ENCODE assay signal across 17 cellular contexts in genomic region chr1:156001682-156002171, GRCh38. TPM values are rescaled to one million over a fixed set of nuclear protein-coding genes. Genes with fewer than 3 reads are reported as not detected.
A peak's percentile ranks its signal among the peaks of the same experiment; 100 is the strongest.
DNase-seq lines count a peak whose midpoint lies in the region; ATAC-seq, FAIRE-seq and TF ChIP-seq lines count a peak whose summit lies in the region.
"Had no signal": no experiment of that assay in that cellular context is flagged by ENCODE, and none has a peak within 500 bp of the region (broad histone marks: within the 10 kb centered on the region; RNA-seq: fewer than 3 reads in every experiment).

No MANE protein-coding gene starts in this region.

- H3K4me3 ChIP-seq in ACC112 (ENCODE audit: low read depth, low read length) = no peak overlapping the region
- no peak overlapping the region for H3K4me3 ChIP-seq in mucosa of descending colon
- H3K4me3 ChIP-seq: skin epidermis had no signal

- peaks cover 4% of the 10 kb centered on the region for H3K4me1 Mint-ChIP-seq in brain

- H3K27me3 Mint-ChIP-seq in brain = peaks cover 4% of the 10 kb centered on the region
- H3K27me3 Mint-ChIP-seq: activated naive CD4-positive, alpha-beta T cell treated with anti-CD3 and anti-CD28 coated beads, Interleukin-2, amount 50 U/mL, for 24 hours had no signal

- intact Hi-C loops in mucosa of descending colon (cut with DNase I, micrococcal nuclease) = no loop called here

- H3K27me3 ChIP-seq in ACC112 (ENCODE audit: insufficient read depth, low read length) = no peaks in the 10 kb centered on the region

- H3K27ac ChIP-seq in ACC112 (ENCODE audit: low read depth, low read length) = no peak overlapping the region

- H3K36me3 ChIP-seq in ACC112 (ENCODE audit: insufficient read depth, low read length) (no peaks in the 10 kb centered on the region), mucosa of descending colon (ENCODE audit: low read depth) (no peaks in the 10 kb centered on the region)

- no peak for FAIRE-seq in frontal cortex (lab: Jason Lieb, UNC)
- FAIRE-seq: endometrium, G401.6, urothelium cell line had no signal

- peak overlapping the region; percentile 44 for H2AFZ ChIP-seq in ACC112 (ENCODE audit: low read length, unreplicated experiment)

- peak overlapping the region in 3 of 5 experiments; percentile 10 to 41 (median 11) for H3K27ac Mint-ChIP-seq in brain
- H3K27ac Mint-ChIP-seq: activated naive CD4-positive, alpha-beta T cell treated with anti-CD3 and anti-CD28 coated beads, Interleukin-2, amount 50 U/mL, for 24 hours had no signal

- DNase-seq in MV-4-11 (lab: John Stamatoyannopoulos, UW) = peak; percentile 50
- DNase-seq in mucosa of descending colon = peak in 2 of 3 donors; percentile 41 to 64
- no peak for DNase-seq in NCI-H146 treated with DMSO at 0.1 percent for 48 hours (lab: John Stamatoyannopoulos, UW; ENCODE audit: unreplicated experiment)
- no peak for DNase-seq in frontal cortex (ENCODE audit: low spot score in 2 of 2)
- no peak for DNase-seq in inferior parietal cortex (ENCODE audit: extremely low spot score)
- DNase-seq: C1 segment of cervical spinal cord, hypothalamus, NCI-H187 treated with DMSO at 0.1 percent for 48 hours had no signal

- no peak for TF ChIP-seq POLR2A in GM18505 (IDR thresholded peaks at IDR 0.05; ENCODE audit: borderline replicate concordance, extremely low read depth, insufficient read depth, insufficient read length)

- H3K9me3 Mint-ChIP-seq in brain = no peaks in the 10 kb centered on the region
- H3K9me3 Mint-ChIP-seq: activated naive CD4-positive, alpha-beta T cell treated with anti-CD3 and anti-CD28 coated beads, Interleukin-2, amount 50 U/mL, for 24 hours had no signal

- H3K79me2 ChIP-seq in ACC112 (ENCODE audit: control insufficient read depth, insufficient read depth, low read length, unreplicated experiment) = no peaks in the 10 kb centered on the region

- peaks cover 3% of the 10 kb centered on the region for H3K4me1 ChIP-seq in ACC112 (ENCODE audit: control insufficient read depth, insufficient read depth, low read length, unreplicated experiment)
- H3K4me1 ChIP-seq in mucosa of descending colon (ENCODE audit: low read depth) = peaks cover 6% of the 10 kb centered on the region

- ATAC-seq in mucosa of descending colon (peak; percentile 39), GM18505 (IDR thresholded peaks at IDR 0.05; ENCODE audit: unreplicated experiment) (no peak)

- no peak for TF ChIP-seq CTCF in brain (conservative IDR thresholded peaks at IDR 0.05)
- no peak for TF ChIP-seq CTCF in mucosa of descending colon (IDR thresholded peaks at IDR 0.05)

- no peaks in the 10 kb centered on the region for H3K9me3 ChIP-seq in mucosa of descending colon

- no peak overlapping the region for H3K4me3 Mint-ChIP-seq in brain
- H3K4me3 Mint-ChIP-seq: activated naive CD4-positive, alpha-beta T cell treated with anti-CD3 and anti-CD28 coated beads, Interleukin-2, amount 50 U/mL, for 24 hours had no signal

- peaks cover 1% of the 10 kb centered on the region for H3K36me3 Mint-ChIP-seq in brain
- H3K36me3 Mint-ChIP-seq: activated naive CD4-positive, alpha-beta T cell treated with anti-CD3 and anti-CD28 coated beads, Interleukin-2, amount 50 U/mL, for 24 hours had no signal

RNA-seq across cellular contexts. Expression of gene SSR2, which starts 19.0 kb away (rescaled TPM):
- polyA plus RNA-seq in brain (ENCODE audit: insufficient read depth, low read depth, low replicate concordance) = 451 TPM
- 100 to 1,000 TPM; 144 to 203 (median 164) TPM for total RNA-seq in mucosa of descending colon
- total RNA-seq in frontal cortex = 230 TPM

RNA-seq across cellular contexts. Expression of gene ARHGEF2, which starts 23.4 kb away (rescaled TPM):
- 195 TPM for polyA plus RNA-seq in brain (ENCODE audit: insufficient read depth, low read depth, low replicate concordance)
- 100 to 1,000 TPM in 1 of 3 donors, 10 to 100 TPM in 2; 79.7 to 132 (median 90.5) TPM for total RNA-seq in mucosa of descending colon
- total RNA-seq in frontal cortex = 99.5 TPM

RNA-seq across cellular contexts. Expression of gene UBQLN4, which starts 51.9 kb away (rescaled TPM):
- polyA plus RNA-seq in brain (ENCODE audit: insufficient read depth, low read depth, low replicate concordance) = 92.9 TPM
- total RNA-seq in mucosa of descending colon (10 to 100 TPM; 23.7 to 36.9 (median 23.9) TPM), frontal cortex (28.5 TPM)

RNA-seq across cellular contexts. Expression of gene LAMTOR2, which starts 52.9 kb away (rescaled TPM):
- 126 TPM for polyA plus RNA-seq in brain (ENCODE audit: insufficient read depth, low read depth, low replicate concordance)
- 10 to 100 TPM; 49.8 to 73.4 (median 60.7) TPM for total RNA-seq in mucosa of descending colon
- total RNA-seq in frontal cortex = 36.3 TPM

RNA-seq across cellular contexts. Expression of gene RAB25, which starts 59.2 kb away (rescaled TPM):
- polyA plus RNA-seq in brain (ENCODE audit: insufficient read depth, low read depth, low replicate concordance) = 113 TPM
- 100 to 1,000 TPM in 2 of 3 donors, 10 to 100 TPM in 1; 85.1 to 242 (median 158) TPM for total RNA-seq in mucosa of descending colon
- not detected for total RNA-seq in frontal cortex
- total RNA-seq: T-helper 2 cell treated with Interferon-gamma antibody and Interleukin-4, amounts not matched to agents 100 ng/mL and 5 ng/mL, for 36 hours had no signal

Comparison
In these comparisons a context has a peak if more than half of its experiments do, and no peak if none do; other contexts are left out.
1. DNase-seq: peak in MV-4-11 (single experiment) and mucosa of descending colon (2 of 3); none in NCI-H146 treated with DMSO at 0.1 percent for 48 hours (single experiment), frontal cortex (0 of 2) and inferior parietal cortex (single experiment).